18 cellular contexts compared by ENCODE assay signal in the genomic region with DNA sequence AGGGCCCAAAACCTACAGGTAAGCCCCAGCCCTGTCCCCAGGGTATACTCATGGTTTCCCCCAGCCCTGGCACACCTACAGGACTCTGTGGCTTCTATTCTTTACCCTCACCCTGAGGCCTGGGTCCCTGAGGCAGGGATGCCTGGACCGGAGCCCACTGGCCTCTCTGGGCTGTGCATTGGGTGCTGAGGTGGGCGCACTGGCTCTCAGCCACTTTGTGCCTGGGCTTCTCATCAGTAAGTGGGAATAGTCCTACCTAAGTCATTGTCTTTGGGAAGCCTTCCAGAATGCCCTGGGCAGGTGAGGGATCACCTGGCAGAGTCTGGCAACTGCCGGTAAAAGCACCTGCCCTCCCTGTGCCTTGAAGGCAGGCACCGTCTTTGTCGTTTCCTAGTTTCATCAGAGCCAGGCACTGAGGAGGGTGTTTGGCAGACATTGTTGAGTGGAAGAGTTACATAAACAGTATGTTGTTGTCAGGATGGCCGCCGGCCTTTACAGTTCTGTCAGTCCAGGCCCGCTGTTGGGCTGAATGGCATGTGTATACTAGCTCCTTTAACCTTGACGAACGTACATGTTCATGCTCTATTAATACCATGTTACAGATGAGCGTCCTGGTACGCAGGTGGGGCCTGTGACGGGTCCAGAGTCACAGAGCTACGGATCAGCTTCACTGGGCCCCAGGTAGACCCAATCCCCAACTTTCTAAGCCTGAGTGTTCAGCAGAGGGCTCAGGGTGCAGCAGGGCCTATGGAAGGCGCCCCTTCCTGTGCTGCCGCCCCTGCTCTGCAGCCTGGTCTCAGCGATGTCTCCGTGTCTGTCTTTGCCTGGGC. TPM values are rescaled to one million over a fixed set of nuclear protein-coding genes. Genes with fewer than 3 reads are reported as not detected.
DNase-seq lines count a peak whose midpoint lies in the region; ATAC-seq and TF ChIP-seq lines count a peak whose summit lies in the region.
"Had no signal": no experiment of that assay in that cellular context is flagged by ENCODE, and none has a peak within 500 bp of the region (broad histone marks: within the 10 kb centered on the region; RNA-seq: fewer than 3 reads in every experiment).

No MANE protein-coding gene starts in this region.

- ATAC-seq in heart left ventricle: no peak
- no peak for ATAC-seq in GM21576 (IDR thresholded peaks at IDR 0.05; ENCODE audit: unreplicated experiment)
- ATAC-seq: stimulated activated naive B cell treated with anti-CD40 and anti-IgM and Interleukin-4, amounts not matched to agents 10 μg/mL and 1 μg/mL and 100 μg/mL, for 72 hours had no signal

- H3K9me3 ChIP-seq in heart left ventricle: peaks cover 0 to 10% (median 0%) of the 10 kb centered on the region in 12 donors
- H3K9me3 ChIP-seq: BLaER1, colonic mucosa had no signal

- no peak for TF ChIP-seq POLR2A in heart left ventricle (IDR thresholded peaks at IDR 0.05)

- peaks cover 0 to 47% (median 19%) of the 10 kb centered on the region in 9 donors for H3K36me3 ChIP-seq in heart left ventricle
- H3K36me3 ChIP-seq: colonic mucosa had no signal

- 73 to 87% (median 81%) methylated on average over 17 to 18 of the region's 18 CpGs for WGBS in heart left ventricle, 4 donors

- peak overlapping the region; percentile 68 for H3K27ac ChIP-seq in angular gyrus (ENCODE audit: low read depth, low read length)
- H3K27ac ChIP-seq in heart left ventricle: peak overlapping the region in 1 of 12 donors; percentile 8
- H3K27ac ChIP-seq: BLaER1, colonic mucosa, PC-9 had no signal

- H3K4me1 ChIP-seq in heart left ventricle: peaks cover 4 to 92% (median 35%) of the 10 kb centered on the region in 12 donors
- H3K4me1 ChIP-seq: BLaER1, colonic mucosa had no signal

- TF ChIP-seq CTCF in heart left ventricle (IDR thresholded peaks at IDR 0.05): no peak

- H3K27me3 ChIP-seq in heart left ventricle: no peaks in the 10 kb centered on the region
- H3K27me3 ChIP-seq: BLaER1, colonic mucosa had no signal

- intact Hi-C loops in heart left ventricle (cut with DNase I): loop anchor here in 1 of 10 donors (5.0 kb wide), 1 partner anchor 68 kb away; a partner anchor contains a TSS
- intact Hi-C loops in posterior cingulate gyrus (cut with DNase I): loop anchor here (5.0 kb wide), 1 partner anchor 68 kb away; a partner anchor contains a TSS

- no peak overlapping the region for H3K4me3 ChIP-seq in heart left ventricle
- H3K4me3 ChIP-seq: BLaER1, colonic mucosa, PC-9 had no signal

- DNase-seq in NCI-H1105 (lab: John Stamatoyannopoulos, UW) (peak; percentile 76), heart left ventricle (peak in 3 of 5 donors; percentile 12 to 32 (median 20)), posterior cingulate gyrus (peak in 7 of 10 donors; percentile 5 to 74 (median 8)), NCI-H774 (lab: John Stamatoyannopoulos, UW) (no peak), GM19240 (ENCODE audit: insufficient read length, low spot score) (no peak), iPS-NIHi7 (ENCODE audit: extremely low spot score) (no peak)
- DNase-seq: activated CD4-positive, CD25-positive, alpha-beta regulatory T cell; activated CD8-positive, alpha-beta memory T cell treated with anti-CD3 and anti-CD28 coated beads, Interleukin-2, amount 50 U/mL, for 4 hours; colonic mucosa; EL; NCI-H446 treated with DMSO at 0.1 percent for 48 hours; PC-9; stimulated activated naive B cell treated with anti-CD40 and anti-IgM and Interleukin-4, amounts not matched to agents 10 μg/mL and 1 μg/mL and 100 μg/mL, for 72 hours had no signal

RNA-seq across cellular contexts. Expression of a gene that starts 23.0 kb away (rescaled TPM):
- total RNA-seq in heart left ventricle: 10 to 100 TPM; 11.3 to 36.0 (median 21.9) TPM
- 10 to 100 TPM; 14.9 to 23.2 TPM for polyA plus RNA-seq in heart left ventricle

RNA-seq across cellular contexts. Expression of a gene that starts 42.4 kb away (rescaled TPM):
- 1 to 10 TPM in 2 of 9 donors, under 1 TPM in 5, not detected in 2; 0.35 to 1.2 (median 0.50) TPM for total RNA-seq in heart left ventricle
- polyA plus RNA-seq in heart left ventricle: under 1 TPM; 0.12 to 0.53 TPM
- total RNA-seq: fibroblast of lung, PC-9, renal cortical epithelial cell had no signal
- polyA plus RNA-seq: fibroblast of lung had no signal

Comparison
In these comparisons a context has a peak if more than half of its experiments do, and no peak if none do; other contexts are left out.
1. DNase-seq: peak in NCI-H1105 (single experiment), heart left ventricle (3 of 5) and posterior cingulate gyrus (7 of 10); none in NCI-H774 (single experiment), GM19240 (single experiment) and iPS-NIHi7 (single experiment).